11 cellular contexts compared by ENCODE assay signal in the genomic region with DNA sequence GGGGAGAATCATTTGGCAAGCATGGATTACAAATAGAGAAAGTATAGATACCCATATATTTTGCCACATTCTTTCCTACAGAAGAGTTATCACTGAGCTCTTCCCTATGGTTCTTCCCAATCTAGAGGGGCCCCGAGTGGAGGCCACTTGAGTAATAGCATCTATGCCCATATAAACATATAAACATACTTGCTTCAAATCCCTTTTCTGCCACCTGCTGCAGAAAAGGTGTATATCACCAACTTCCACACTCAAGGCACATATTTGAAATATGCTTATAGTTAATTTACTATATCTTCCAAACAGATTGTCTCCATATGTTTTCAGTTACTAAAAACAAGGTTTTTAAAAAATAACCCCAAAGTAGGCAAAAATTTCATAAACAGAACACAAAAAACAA.
DNase-seq lines count a peak whose midpoint lies in the region; ATAC-seq and TF ChIP-seq lines count a peak whose summit lies in the region.
"Had no signal": no experiment of that assay in that cellular context is flagged by ENCODE, and none has a peak within 500 bp of the region (broad histone marks: within the 10 kb centered on the region; RNA-seq: fewer than 3 reads in every experiment).

No MANE protein-coding gene starts in this region.

- peaks cover 52% of the 10 kb centered on the region for H3K4me1 Mint-ChIP-seq in activated CD4-positive, alpha-beta T cell treated with anti-CD3 and anti-CD28 coated beads, Interleukin-2, amount 10 ng/mL, durations not matched to agents 7 days and 5 days
- H3K4me1 Mint-ChIP-seq in activated naive CD8-positive, alpha-beta T cell treated with anti-CD3 and anti-CD28 coated beads, Interleukin-2, amount 50 U/mL, for 24 hours: peaks cover 58% of the 10 kb centered on the region
- H3K4me1 Mint-ChIP-seq in nephron: peaks cover 22% of the 10 kb centered on the region

- WGBS in ovary, 3 donors: 28 to 37% (median 30%) methylated on average over 1 of the region's 1 CpG

- H3K36me3 ChIP-seq in ovary: no peaks in the 10 kb centered on the region
- H3K36me3 ChIP-seq: neutrophil had no signal

- no peaks in the 10 kb centered on the region for H3K4me1 ChIP-seq in ovary (ENCODE audit: insufficient read depth)
- H3K4me1 ChIP-seq: BLaER1 had no signal

- no peak overlapping the region for H3K27ac ChIP-seq in ovary
- H3K27ac ChIP-seq: BLaER1, neutrophil had no signal

- H3K27ac Mint-ChIP-seq in activated CD4-positive, alpha-beta T cell treated with anti-CD3 and anti-CD28 coated beads, Interleukin-2, amount 10 ng/mL, durations not matched to agents 7 days and 5 days: peak overlapping the region; percentile 66
- H3K27ac Mint-ChIP-seq in activated naive CD8-positive, alpha-beta T cell treated with anti-CD3 and anti-CD28 coated beads, Interleukin-2, amount 50 U/mL, for 24 hours: peak overlapping the region; percentile 90
- H3K27ac Mint-ChIP-seq in nephron: no peak overlapping the region

- H3K9me3 Mint-ChIP-seq in activated CD4-positive, alpha-beta T cell treated with anti-CD3 and anti-CD28 coated beads, Interleukin-2, amount 10 ng/mL, durations not matched to agents 7 days and 5 days: no peaks in the 10 kb centered on the region
- H3K9me3 Mint-ChIP-seq in activated naive CD8-positive, alpha-beta T cell treated with anti-CD3 and anti-CD28 coated beads, Interleukin-2, amount 50 U/mL, for 24 hours: no peaks in the 10 kb centered on the region
- peaks cover 4% of the 10 kb centered on the region for H3K9me3 Mint-ChIP-seq in nephron

- no peak for TF ChIP-seq EP300 in ovary (IDR thresholded peaks at IDR 0.05)

- DNase-seq in activated CD4-positive, alpha-beta T cell treated with anti-CD3 and anti-CD28 coated beads, Interleukin-2, amount 10 ng/mL, durations not matched to agents 7 days and 5 days: peak; percentile 21
- DNase-seq in activated CD4-positive, alpha-beta T cell treated with anti-CD3 and anti-CD28 coated beads, Interleukin-2, amount 50 U/mL, for 48 hours: no peak
- DNase-seq in HT-29 (ENCODE audit: low spot score) (peak; percentile 42), ovary (no peak)
- DNase-seq in activated naive CD8-positive, alpha-beta T cell treated with anti-CD3 and anti-CD28 coated beads, Interleukin-2, amount 50 U/mL, for 24 hours: no peak
- DNase-seq: NCI-H446 had no signal

- H3K9me3 ChIP-seq in ovary: no peaks in the 10 kb centered on the region
- H3K9me3 ChIP-seq: BLaER1, neutrophil had no signal

- no peak for TF ChIP-seq POLR2A in ovary (IDR thresholded peaks at IDR 0.05)

- H3K27me3 Mint-ChIP-seq in activated CD4-positive, alpha-beta T cell treated with anti-CD3 and anti-CD28 coated beads, Interleukin-2, amount 10 ng/mL, durations not matched to agents 7 days and 5 days: no peaks in the 10 kb centered on the region
- H3K27me3 Mint-ChIP-seq in activated naive CD8-positive, alpha-beta T cell treated with anti-CD3 and anti-CD28 coated beads, Interleukin-2, amount 50 U/mL, for 24 hours: no peaks in the 10 kb centered on the region
- H3K27me3 Mint-ChIP-seq in nephron (ENCODE audit: low read depth): no peaks in the 10 kb centered on the region

- TF ChIP-seq CTCF in nephron (IDR thresholded peaks at IDR 0.05; ENCODE audit: unreplicated experiment in 3 of 3) (peak in 2 of 3 experiments; percentile 9 to 10), ovary (IDR thresholded peaks at IDR 0.05) (no peak)

- H3K27me3 ChIP-seq in ovary: no peaks in the 10 kb centered on the region
- H3K27me3 ChIP-seq: BLaER1, neutrophil had no signal

- no peak overlapping the region for H3K4me3 ChIP-seq in ovary
- H3K4me3 ChIP-seq: BLaER1 had no signal

- H3K36me3 Mint-ChIP-seq in activated CD4-positive, alpha-beta T cell treated with anti-CD3 and anti-CD28 coated beads, Interleukin-2, amount 10 ng/mL, durations not matched to agents 7 days and 5 days (ENCODE audit: low read depth): peaks cover 45% of the 10 kb centered on the region
- H3K36me3 Mint-ChIP-seq in activated naive CD8-positive, alpha-beta T cell treated with anti-CD3 and anti-CD28 coated beads, Interleukin-2, amount 50 U/mL, for 24 hours (ENCODE audit: low read depth): peaks cover 53% of the 10 kb centered on the region
- H3K36me3 Mint-ChIP-seq in nephron (ENCODE audit: low read depth): peaks cover 42% of the 10 kb centered on the region

- POLR2A ChIA-PET in activated CD4-positive, alpha-beta T cell treated with anti-CD3 and anti-CD28 coated beads, Interleukin-2, amount 10 ng/mL, durations not matched to agents 7 days and 5 days (lab: Charles Lee): no interaction called here

- CTCF ChIA-PET in activated CD4-positive, alpha-beta T cell treated with anti-CD3 and anti-CD28 coated beads, Interleukin-2, amount 10 ng/mL, durations not matched to agents 7 days and 5 days (lab: Charles Lee): interaction anchor here (1.0 to 1.5 kb wide), 2 partner anchors 11 kb away, joined by 3 read pairs; no protein-coding TSS in a partner anchor

- ATAC-seq in activated naive CD8-positive, alpha-beta T cell treated with anti-CD3 and anti-CD28 coated beads, Interleukin-2, amount 50 U/mL, for 24 hours: no peak
- no peak for ATAC-seq in activated CD4-positive, CD25-positive, alpha-beta regulatory T cell treated with anti-CD3 and anti-CD28 coated beads, Interleukin-2, amount 50 U/mL, for 24 hours
- ATAC-seq in GM21515 (IDR thresholded peaks at IDR 0.05; ENCODE audit: unreplicated experiment): no peak

- no peak overlapping the region for H3K4me3 Mint-ChIP-seq in activated CD4-positive, alpha-beta T cell treated with anti-CD3 and anti-CD28 coated beads, Interleukin-2, amount 10 ng/mL, durations not matched to agents 7 days and 5 days
- H3K4me3 Mint-ChIP-seq in activated naive CD8-positive, alpha-beta T cell treated with anti-CD3 and anti-CD28 coated beads, Interleukin-2, amount 50 U/mL, for 24 hours: peak overlapping the region; percentile 47
- no peak overlapping the region for H3K4me3 Mint-ChIP-seq in nephron

- intact Hi-C loops in ovary (cut with DNase I): no loop called here

Comparison
In these comparisons a context has a peak if more than half of its experiments do, and no peak if none do; other contexts are left out.
1. DNase-seq: peak in activated CD4-positive, alpha-beta T cell treated with anti-CD3 and anti-CD28 coated beads, Interleukin-2, amount 10 ng/mL, durations not matched to agents 7 days and 5 days (single experiment) and HT-29 (single experiment); none in activated CD4-positive, alpha-beta T cell treated with anti-CD3 and anti-CD28 coated beads, Interleukin-2, amount 50 U/mL, for 48 hours (0 of 2), activated naive CD8-positive, alpha-beta T cell treated with anti-CD3 and anti-CD28 coated beads, Interleukin-2, amount 50 U/mL, for 24 hours (single experiment) and ovary (0 of 5).
2. H3K27ac Mint-ChIP-seq: peak in activated CD4-positive, alpha-beta T cell treated with anti-CD3 and anti-CD28 coated beads, Interleukin-2, amount 10 ng/mL, durations not matched to agents 7 days and 5 days (single experiment) and activated naive CD8-positive, alpha-beta T cell treated with anti-CD3 and anti-CD28 coated beads, Interleukin-2, amount 50 U/mL, for 24 hours (single experiment); none in nephron (0 of 3).
3. CTCF ChIP-seq: peak in nephron (2 of 3); none in ovary (0 of 3).